Comparison of ENCODE assay signal across 8 cellular contexts in the genomic region with DNA sequence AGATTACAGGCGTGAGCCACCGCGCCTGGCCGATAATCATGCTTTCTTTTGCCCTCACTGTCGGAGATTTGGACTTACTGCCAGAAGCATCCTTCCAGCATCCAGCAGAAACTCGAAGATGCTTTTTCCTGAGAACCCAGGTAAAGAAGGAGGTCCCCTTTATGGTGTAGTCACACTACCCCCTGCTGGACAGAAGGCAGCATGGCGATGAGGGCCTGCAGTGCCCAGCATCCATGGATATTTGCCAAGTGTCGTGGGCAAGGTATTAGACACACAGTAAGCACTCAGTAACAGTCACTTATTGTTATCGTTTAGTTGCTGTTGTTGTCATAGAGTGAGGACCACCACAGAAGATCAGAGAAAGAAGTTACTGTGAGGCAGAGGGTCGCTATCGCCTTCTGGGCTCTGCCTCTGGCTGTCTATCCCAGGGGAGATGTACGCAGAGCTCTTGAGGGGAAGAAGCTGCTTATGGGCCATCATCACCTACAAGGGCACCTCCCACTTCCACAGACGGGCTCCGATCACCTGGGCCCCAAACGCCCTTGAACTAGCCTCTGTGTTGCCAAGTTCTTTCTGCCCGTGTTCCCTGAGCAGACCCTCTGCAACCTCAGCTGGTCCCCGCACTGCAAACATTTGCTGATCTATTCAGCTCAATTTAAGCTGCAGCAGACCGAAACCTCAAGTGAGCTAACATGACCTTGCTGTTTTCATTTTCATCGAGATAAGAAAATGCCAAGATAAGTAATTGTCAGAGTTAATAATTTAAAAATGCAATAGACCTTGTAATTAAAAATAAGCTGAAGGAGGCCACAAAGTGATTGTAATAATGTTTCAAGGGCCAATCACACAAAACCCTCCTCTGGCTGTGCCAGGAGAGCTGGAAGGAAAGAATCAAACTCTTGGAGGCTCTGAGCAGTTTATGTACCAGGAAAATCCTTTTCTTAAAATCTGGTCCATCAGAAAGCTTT. TPM values are rescaled to one million over a fixed set of nuclear protein-coding genes. Genes with fewer than 3 reads are reported as not detected.
DNase-seq lines count a peak whose midpoint lies in the region; ATAC-seq and TF ChIP-seq lines count a peak whose summit lies in the region.

No MANE protein-coding gene starts in this region.

- no peak overlapping the region for H3K4me3 ChIP-seq in BLaER1 treated with 17β-estradiol and CSF1 and Interleukin-3, amounts not matched to agents 10 nM and 100 nM
- H3K4me3 ChIP-seq in prostate gland (no peak overlapping the region), vagina (no peak overlapping the region)

- H3K4me1 Mint-ChIP-seq in glutamatergic neuron (ENCODE audit: low read depth, unreplicated experiment): peaks cover 3% of the 10 kb centered on the region

- no peaks in the 10 kb centered on the region for H3K36me3 ChIP-seq in BLaER1 treated with 17β-estradiol and CSF1 and Interleukin-3, amounts not matched to agents 10 nM and 100 nM
- H3K36me3 ChIP-seq in prostate gland (no peaks in the 10 kb centered on the region), vagina (no peaks in the 10 kb centered on the region)

- H3K9ac ChIP-seq in BLaER1 treated with 17β-estradiol and CSF1 and Interleukin-3, amounts not matched to agents 10 nM and 100 nM: no peak overlapping the region

- TF ChIP-seq POLR2A in prostate gland (IDR thresholded peaks at IDR 0.05) (no peak), vagina (IDR thresholded peaks at IDR 0.05) (no peak)

- peaks cover 0 to 46% (median 20%) of the 10 kb centered on the region in 10 experiments; a peak in 16 of 20 replicates for H3K4me1 ChIP-seq in BLaER1 treated with 17β-estradiol and CSF1 and Interleukin-3, amounts not matched to agents 10 nM and 100 nM
- H3K4me1 ChIP-seq in prostate gland (replicated peaks) (no peaks in the 10 kb centered on the region), vagina (no peaks in the 10 kb centered on the region)

- H3K4me2 ChIP-seq in BLaER1 treated with 17β-estradiol and CSF1 and Interleukin-3, amounts not matched to agents 10 nM and 100 nM: peak overlapping the region in 7 of 11 experiments; percentile 7 to 56 (median 26); a peak in 11 of 22 replicates

- H3K27me3 ChIP-seq in BLaER1 treated with 17β-estradiol and CSF1 and Interleukin-3, amounts not matched to agents 10 nM and 100 nM: no peaks in the 10 kb centered on the region
- H3K27me3 ChIP-seq in prostate gland (replicated peaks; ENCODE audit: insufficient read depth) (no peaks in the 10 kb centered on the region), vagina (no peaks in the 10 kb centered on the region)

- TF ChIP-seq CTCF in glutamatergic neuron (IDR thresholded peaks at IDR 0.05; ENCODE audit: partially characterized antibody, unreplicated experiment) (peak; percentile 93), prostate gland (IDR thresholded peaks at IDR 0.05) (peak in 3 of 4 experiments; percentile 31 to 55 (median 32)), vagina (IDR thresholded peaks at IDR 0.05) (no peak)

- intact Hi-C loops in prostate gland (cut with DNase I) (no loop called here), vagina (cut with DNase I) (no loop called here)

- peak; percentile 62 for ATAC-seq in GM21515 (IDR thresholded peaks at IDR 0.05; ENCODE audit: unreplicated experiment)

- H3K27ac Mint-ChIP-seq in glutamatergic neuron (ENCODE audit: unreplicated experiment): no peak overlapping the region

- WGBS in prostate gland: 60% methylated on average over 19 of the region's 19 CpGs

- peak; percentile 82 for DNase-seq in NCI-H2196 (lab: John Stamatoyannopoulos, UW; ENCODE audit: unreplicated experiment)
- peak; percentile 42 for DNase-seq in activated T-cell treated with anti-CD3 and anti-CD28 coated beads for 48 hours (ENCODE audit: low read depth)
- peak; percentile 79 for DNase-seq in glutamatergic neuron
- no peak for DNase-seq in prostate gland (ENCODE audit: low spot score)
- no peak for DNase-seq in DMS114 treated with DMSO at 0.1 percent for 48 hours (lab: John Stamatoyannopoulos, UW; ENCODE audit: unreplicated experiment)
- DNase-seq in vagina (ENCODE audit: extremely low spot score in 2 of 2): no peak

- peaks cover 2% of the 10 kb centered on the region for H3K27me3 Mint-ChIP-seq in glutamatergic neuron (ENCODE audit: unreplicated experiment)

- H3K27ac ChIP-seq in BLaER1 treated with 17β-estradiol and CSF1 and Interleukin-3, amounts not matched to agents 10 nM and 100 nM: no peak overlapping the region
- H3K27ac ChIP-seq in prostate gland (no peak overlapping the region), vagina (no peak overlapping the region)

- peaks cover 1% of the 10 kb centered on the region for H3K9me3 Mint-ChIP-seq in glutamatergic neuron (ENCODE audit: unreplicated experiment)

- no peak overlapping the region for H3K4me3 Mint-ChIP-seq in glutamatergic neuron (ENCODE audit: unreplicated experiment)

- peaks cover 0 to 9% (median 0%) of the 10 kb centered on the region in 11 experiments; a peak in 5 of 22 replicates for H3K9me3 ChIP-seq in BLaER1 treated with 17β-estradiol and CSF1 and Interleukin-3, amounts not matched to agents 10 nM and 100 nM (replicated peaks in 1 of 11)
- H3K9me3 ChIP-seq in prostate gland (no peaks in the 10 kb centered on the region), vagina (no peaks in the 10 kb centered on the region)

- H4K20me1 ChIP-seq in BLaER1 treated with 17β-estradiol and CSF1 and Interleukin-3, amounts not matched to agents 10 nM and 100 nM: no peaks in the 10 kb centered on the region

- no peaks in the 10 kb centered on the region for H3K36me3 Mint-ChIP-seq in glutamatergic neuron (ENCODE audit: unreplicated experiment)

RNA-seq across cellular contexts. Expression of gene C5orf15, which starts 23.9 kb away (rescaled TPM):
- total RNA-seq in glutamatergic neuron (ENCODE audit: unreplicated experiment) (35.7 TPM), prostate gland (10 to 100 TPM; 68.4 to 71.8 TPM), vagina (35.8 TPM)

Comparison
In these comparisons a context has a peak if more than half of its experiments do, and no peak if none do; other contexts are left out.
1. DNase-seq: peak in NCI-H2196 (single experiment), activated T-cell treated with anti-CD3 and anti-CD28 coated beads for 48 hours (single experiment) and glutamatergic neuron (single experiment); none in prostate gland (single experiment), DMS114 treated with DMSO at 0.1 percent for 48 hours (single experiment) and vagina (0 of 2).
2. CTCF ChIP-seq: peak in glutamatergic neuron (single experiment) and prostate gland (3 of 4); none in vagina (0 of 3).